Comparison of ENCODE assay signal across 8 cellular contexts in genomic region chr11:46242462-46242960, GRCh38. TPM values are rescaled to one million over a fixed set of nuclear protein-coding genes. Genes with fewer than 3 reads are reported as not detected.
A peak's percentile ranks its signal among the peaks of the same experiment; 100 is the strongest.
DNase-seq lines count a peak whose midpoint lies in the region; ATAC-seq and TF ChIP-seq lines count a peak whose summit lies in the region.

No MANE protein-coding gene starts in this region.

- H3K27me3 Mint-ChIP-seq in naive thymus-derived CD8-positive, alpha-beta T cell = peaks cover 0 to 18% (median 8%) of the 10 kb centered on the region in 5 donors

- H3K36me3 ChIP-seq in BE2C = no peaks in the 10 kb centered on the region

- peak overlapping the region; percentile 49 for H3K27ac ChIP-seq in cingulate gyrus (ENCODE audit: low read depth, low read length)

- no peak for TF ChIP-seq CTCF in BE2C (IDR thresholded peaks at IDR 0.05; ENCODE audit: low read depth, low read length)

- H3K4me3 Mint-ChIP-seq in naive thymus-derived CD8-positive, alpha-beta T cell = peak overlapping the region; percentile 78 to 90 (median 84)

- peaks cover 4 to 25% (median 15%) of the 10 kb centered on the region in 4 donors for H3K4me1 Mint-ChIP-seq in naive thymus-derived CD8-positive, alpha-beta T cell

- ATAC-seq in naive thymus-derived CD8-positive, alpha-beta T cell = no peak
- ATAC-seq in GM21526 (IDR thresholded peaks at IDR 0.05; ENCODE audit: low FRiP score, unreplicated experiment) = no peak

- H3K27me3 ChIP-seq in BE2C = peaks cover 6% of the 10 kb centered on the region; the same call in 1 of the 2 replicates

- H3K27ac Mint-ChIP-seq in naive thymus-derived CD8-positive, alpha-beta T cell = no peak overlapping the region

- H3K9me3 Mint-ChIP-seq in naive thymus-derived CD8-positive, alpha-beta T cell = no peaks in the 10 kb centered on the region

- H3K36me3 Mint-ChIP-seq in naive thymus-derived CD8-positive, alpha-beta T cell = no peaks in the 10 kb centered on the region

- DNase-seq in BE2C (no peak), dermis blood vessel endothelial cell (no peak), NAMALWA (ENCODE audit: low spot score) (no peak), NCI-H226 (no peak)
- DNase-seq in Jurkat, Clone E6-1 (ENCODE audit: low read depth, low spot score) = no peak
- DNase-seq in naive thymus-derived CD8-positive, alpha-beta T cell = no peak

- H3K9me3 ChIP-seq in BE2C = no peaks in the 10 kb centered on the region

- POLR2A ChIA-PET in naive thymus-derived CD8-positive, alpha-beta T cell (lab: Charles Lee) = interaction anchor here (0.8 to 1.4 kb wide), 4 partner anchors 65 to 283 kb away, joined by 3 to 7 read pairs (median 4); no protein-coding TSS in a partner anchor

- H3K4me3 ChIP-seq in BE2C (ENCODE audit: low read depth, low read length) = peak overlapping the region; percentile 59
- H3K4me3 ChIP-seq in Jurkat, Clone E6-1 (ENCODE audit: low read length) = peak overlapping the region; percentile 84

- H3K4me1 ChIP-seq in BE2C = no peaks in the 10 kb centered on the region; the same call in 1 of the 2 replicates

RNA-seq across cellular contexts. Expression of gene CREB3L1, which starts 35.0 kb away (rescaled TPM):
- polyA plus RNA-seq in BE2C (2012; ENCODE audit: insufficient read depth, insufficient read length, low read depth) = 0.42 TPM
- polyA plus RNA-seq in Jurkat, Clone E6-1 (2012; ENCODE audit: insufficient read depth, insufficient read length) = 1.3 TPM
- not detected for total RNA-seq in naive thymus-derived CD8-positive, alpha-beta T cell
- not detected for polyA plus RNA-seq in naive thymus-derived CD8-positive, alpha-beta T cell
- total RNA-seq in dermis blood vessel endothelial cell = 0.33 and 0.68 TPM in 2 replicates
